ENCODE assay signal across 13 cellular contexts in the genomic region with DNA sequence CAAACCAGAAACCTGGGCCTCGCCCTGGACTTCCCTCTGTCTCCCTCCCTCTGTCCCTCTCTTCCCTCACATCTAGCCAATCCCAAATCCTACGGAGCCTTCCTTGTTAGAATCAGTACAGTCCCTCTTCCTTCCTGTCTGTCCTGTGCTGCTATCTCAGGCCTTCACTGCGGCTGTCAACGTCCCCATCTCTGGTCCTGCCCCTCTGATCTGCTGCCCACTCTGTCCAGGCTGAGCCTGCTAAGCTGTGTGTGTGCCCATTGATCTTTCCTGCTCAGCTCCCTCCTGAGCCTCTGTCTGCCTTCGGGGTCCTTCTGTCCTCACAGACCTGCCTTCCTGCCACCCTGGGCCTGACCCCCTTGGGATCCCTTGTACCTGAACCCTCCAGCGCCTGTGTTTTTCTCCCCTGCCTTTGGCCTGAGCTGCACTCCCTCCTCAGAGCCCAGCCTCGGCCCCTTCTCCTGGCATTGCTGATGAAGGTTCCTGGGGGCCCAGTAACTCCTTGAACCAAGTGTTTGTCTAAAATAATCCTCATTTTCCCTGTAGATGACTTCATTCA.
"Had no signal": no experiment of that assay in that cellular context is flagged by ENCODE, and none has a peak within 500 bp of the region (broad histone marks: within the 10 kb centered on the region; RNA-seq: fewer than 3 reads in every experiment).

No MANE protein-coding gene starts in this region.

- H3K36me3 Mint-ChIP-seq: neural progenitor cell had no signal

- H3K9me3 ChIP-seq: adrenal gland, gastrocnemius medialis, left lung, pancreas, upper lobe of right lung had no signal

- H3K4me3 ChIP-seq: adrenal gland, gastrocnemius medialis, left lung, neural progenitor cell, pancreas, upper lobe of right lung had no signal

- H3K27me3 ChIP-seq: adrenal gland, gastrocnemius medialis, neural progenitor cell, upper lobe of right lung had no signal

- ATAC-seq: gastrocnemius medialis; left lung; pancreas; stimulated activated naive CD8-positive, alpha-beta T cell treated with anti-CD3 and anti-CD28 coated beads, Interleukin-15, Interleukin-2, amounts not matched to agents 100 U/mL and 50 U/mL, for 24 hours had no signal

- H3K36me3 ChIP-seq: adrenal gland, gastrocnemius medialis, left lung, neural progenitor cell, pancreas, upper lobe of right lung had no signal

- DNase-seq: activated gamma-delta T cell treated with Interleukin-2 at 50 U/mL for 16 hours; central memory CD4-positive, alpha-beta T cell; cortex of kidney; effector memory CD4-positive, alpha-beta T cell; gastrocnemius medialis; stimulated activated CD4-positive, alpha-beta T cell treated with anti-CD3 and anti-CD28 coated beads, Interleukin-2, amount 100 ng/mL, for 48 hours; stimulated activated naive CD8-positive, alpha-beta T cell treated with anti-CD3 and anti-CD28 coated beads, Interleukin-15, Interleukin-2, amounts not matched to agents 100 U/mL and 50 U/mL, for 24 hours had no signal

- H3K4me2 ChIP-seq: neural progenitor cell had no signal

- H2AFZ ChIP-seq: neural progenitor cell had no signal

- H3K27ac Mint-ChIP-seq: neural progenitor cell had no signal

- H3K27ac ChIP-seq: adrenal gland, epithelial cell of prostate, gastrocnemius medialis, left lung, neural progenitor cell, pancreas, upper lobe of right lung had no signal

- H3K4me3 Mint-ChIP-seq: neural progenitor cell had no signal

- H3K9ac ChIP-seq: neural progenitor cell had no signal

- H3K4me1 ChIP-seq: adrenal gland, gastrocnemius medialis, left lung, neural progenitor cell, pancreas, upper lobe of right lung had no signal
